8 cellular contexts compared by ENCODE assay signal in the genomic region with DNA sequence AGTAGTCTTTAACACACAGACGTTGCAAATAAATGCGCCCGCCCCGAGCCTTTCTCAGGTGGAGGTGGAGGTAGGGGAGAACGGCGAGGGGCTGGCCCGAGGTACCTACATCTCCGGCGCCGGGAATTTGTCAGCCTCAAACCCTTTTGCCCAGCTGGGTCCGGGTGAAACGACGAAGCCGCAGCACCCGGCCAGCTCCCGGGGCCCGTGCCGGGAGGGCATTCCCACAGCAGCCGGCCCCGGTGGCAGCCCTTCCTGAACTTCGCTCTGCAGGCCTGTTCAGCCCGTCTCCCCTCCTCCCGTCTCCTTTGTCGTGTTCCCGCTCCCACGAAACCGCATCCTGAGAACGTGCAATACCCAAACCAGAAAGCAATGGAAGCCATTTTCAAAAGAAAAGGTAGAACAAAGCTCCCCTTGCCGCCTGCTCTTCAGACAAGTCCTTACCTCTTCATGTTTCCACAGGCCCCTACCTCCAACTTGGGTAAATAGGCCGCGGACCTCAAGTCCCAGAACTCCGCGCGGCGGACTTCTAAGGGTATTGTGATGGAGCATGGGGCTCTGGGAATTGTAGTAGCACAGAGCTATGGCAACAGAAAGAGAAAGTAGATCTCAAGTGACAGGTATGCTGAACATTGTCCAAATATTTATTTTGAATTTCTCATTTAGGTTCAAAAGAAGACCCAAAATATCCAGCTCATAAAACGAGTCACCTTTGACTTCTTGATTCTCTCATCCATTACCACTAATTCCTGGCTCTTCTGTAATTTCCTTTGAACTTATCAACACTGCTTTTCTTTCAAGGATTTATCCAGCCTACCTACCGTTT. TPM values are rescaled to one million over a fixed set of nuclear protein-coding genes. Genes with fewer than 3 reads are reported as not detected.
DNase-seq lines count a peak whose midpoint lies in the region; ATAC-seq and TF ChIP-seq lines count a peak whose summit lies in the region.

Gene RBM41 (minus strand): TSS at position 501 of the 826 bp plus-strand sequence. CDS start 49 bp downstream, at position 452.

- peak within 1 kb of the TSS; percentile 90 to 99 for H3K27ac Mint-ChIP-seq in activated naive CD4-positive, alpha-beta T cell treated with anti-CD3 and anti-CD28 coated beads, Interleukin-2, amount 50 U/mL, for 72 hours

- peaks cover 18% of the 10 kb centered on the region for H3K36me3 ChIP-seq in osteoblast (ENCODE audit: insufficient read depth, low read length)
- peaks cover 13% of the 10 kb centered on the region for H3K36me3 ChIP-seq in thoracic aorta

- H3K4me2 ChIP-seq in osteoblast (ENCODE audit: insufficient read depth, low read length): peak within 1 kb of the TSS; percentile 79

- no peak for TF ChIP-seq POLR2A in NB4 (IDR thresholded peaks at IDR 0.05; ENCODE audit: extremely low read depth, insufficient read length)

- H3K4me1 ChIP-seq in osteoblast (ENCODE audit: insufficient read depth, low read length): peaks cover 3% of the 10 kb centered on the region
- H3K4me1 ChIP-seq in thoracic aorta (ENCODE audit: control insufficient read depth in 1 of 2, low read depth in 2 of 2): peaks cover 4 to 6% of the 10 kb centered on the region in 2 donors

- peaks cover 13% of the 10 kb centered on the region for H3K27me3 ChIP-seq in osteoblast (ENCODE audit: insufficient read depth, low read length)
- no peaks in the 10 kb centered on the region for H3K27me3 ChIP-seq in thoracic aorta (replicated peaks; ENCODE audit: insufficient read depth)

- intact Hi-C loops in head of caudate nucleus (cut with DNase I): no loop called here

- TF ChIP-seq CTCF in NB4 (IDR thresholded peaks at IDR 0.05; ENCODE audit: low read depth, low read length) (no peak), osteoblast (IDR thresholded peaks at IDR 0.05; ENCODE audit: extremely low read depth, low read depth, low read length) (no peak), thoracic aorta (IDR thresholded peaks at IDR 0.05) (no peak)

- peak; percentile 37 for DNase-seq in GM04503 (ENCODE audit: low read depth)
- peak; percentile 85 for DNase-seq in NB4 (ENCODE audit: low read depth)
- peak; percentile 51 for DNase-seq in SKM-1 treated with dmso at 0.1 percent for 144 hours (lab: John Stamatoyannopoulos, UW; ENCODE audit: unreplicated experiment)
- peak; percentile 56 to 57 for DNase-seq in activated naive CD4-positive, alpha-beta T cell treated with anti-CD3 and anti-CD28 coated beads, Interleukin-2, amount 50 U/mL, for 72 hours (ENCODE audit: low spot score in 2 of 2)
- peak; percentile 61 to 91 (median 84) for DNase-seq in head of caudate nucleus
- DNase-seq in osteoblast (ENCODE audit: insufficient read length, low spot score, missing footprints): peak; percentile 54
- DNase-seq in thoracic aorta (ENCODE audit: low spot score): peak; percentile 24

- H3K27ac ChIP-seq in osteoblast (ENCODE audit: low read depth, low read length): peak within 1 kb of the TSS; percentile 16
- H3K27ac ChIP-seq in thoracic aorta: peak within 1 kb of the TSS in 1 of 2 donors; percentile 59

- peak within 1 kb of the TSS; percentile 80 for H2AFZ ChIP-seq in osteoblast (ENCODE audit: low read length)

- H3K9me3 ChIP-seq in osteoblast (ENCODE audit: low read depth, low read length) (no peaks in the 10 kb centered on the region), thoracic aorta (no peaks in the 10 kb centered on the region)

- H3K4me3 ChIP-seq in NB4 (ENCODE audit: low read depth, low read length): peak within 1 kb of the TSS; percentile 81
- peak within 1 kb of the TSS; percentile 70 for H3K4me3 ChIP-seq in osteoblast (ENCODE audit: insufficient read depth, low read length)
- H3K4me3 ChIP-seq in thoracic aorta: peak within 1 kb of the TSS; percentile 71

- no peaks in the 10 kb centered on the region for H3K9me3 Mint-ChIP-seq in activated naive CD4-positive, alpha-beta T cell treated with anti-CD3 and anti-CD28 coated beads, Interleukin-2, amount 50 U/mL, for 72 hours

- peaks cover 12% of the 10 kb centered on the region for H3K79me2 ChIP-seq in osteoblast (ENCODE audit: insufficient read depth, low read length)

- peaks cover 27 to 28% of the 10 kb centered on the region in 2 donors for H3K36me3 Mint-ChIP-seq in activated naive CD4-positive, alpha-beta T cell treated with anti-CD3 and anti-CD28 coated beads, Interleukin-2, amount 50 U/mL, for 72 hours

- no peaks in the 10 kb centered on the region for H4K20me1 ChIP-seq in osteoblast (ENCODE audit: insufficient read depth, low read length)

- ATAC-seq in HG02588 (IDR thresholded peaks at IDR 0.05; ENCODE audit: unreplicated experiment) (peak; percentile 100), thoracic aorta (ENCODE audit: insufficient number of reproducible peaks, low FRiP score, low read depth) (peak; percentile 73)
- ATAC-seq in activated naive CD4-positive, alpha-beta T cell treated with anti-CD3 and anti-CD28 coated beads, Interleukin-2, amount 50 U/mL, for 72 hours: peak; percentile 94 to 100

RNA-seq across cellular contexts. Expression of gene RBM41, which starts in this region (rescaled TPM):
- 10 to 100 TPM; 10.4 to 14.2 TPM for total RNA-seq in activated naive CD4-positive, alpha-beta T cell treated with anti-CD3 and anti-CD28 coated beads, Interleukin-2, amount 50 U/mL, for 72 hours
- total RNA-seq in osteoblast (13.8 and 15.3 TPM in 2 replicates), thoracic aorta (10 to 100 TPM; 17.2 to 19.4 TPM)

Comparison
In these comparisons a context has a peak if more than half of its experiments do, and no peak if none do; other contexts are left out.
1. DNase-seq: peak in every context shown above with its lines; median percentile 85 in NB4; 84 in head of caudate nucleus; 56 in activated naive CD4-positive, alpha-beta T cell treated with anti-CD3 and anti-CD28 coated beads, Interleukin-2, amount 50 U/mL, for 72 hours; 54 in osteoblast; 51 in SKM-1 treated with dmso at 0.1 percent for 144 hours; 37 in GM04503; 24 in thoracic aorta.